ENCODE assay signal across 8 cellular contexts in the genomic region with DNA sequence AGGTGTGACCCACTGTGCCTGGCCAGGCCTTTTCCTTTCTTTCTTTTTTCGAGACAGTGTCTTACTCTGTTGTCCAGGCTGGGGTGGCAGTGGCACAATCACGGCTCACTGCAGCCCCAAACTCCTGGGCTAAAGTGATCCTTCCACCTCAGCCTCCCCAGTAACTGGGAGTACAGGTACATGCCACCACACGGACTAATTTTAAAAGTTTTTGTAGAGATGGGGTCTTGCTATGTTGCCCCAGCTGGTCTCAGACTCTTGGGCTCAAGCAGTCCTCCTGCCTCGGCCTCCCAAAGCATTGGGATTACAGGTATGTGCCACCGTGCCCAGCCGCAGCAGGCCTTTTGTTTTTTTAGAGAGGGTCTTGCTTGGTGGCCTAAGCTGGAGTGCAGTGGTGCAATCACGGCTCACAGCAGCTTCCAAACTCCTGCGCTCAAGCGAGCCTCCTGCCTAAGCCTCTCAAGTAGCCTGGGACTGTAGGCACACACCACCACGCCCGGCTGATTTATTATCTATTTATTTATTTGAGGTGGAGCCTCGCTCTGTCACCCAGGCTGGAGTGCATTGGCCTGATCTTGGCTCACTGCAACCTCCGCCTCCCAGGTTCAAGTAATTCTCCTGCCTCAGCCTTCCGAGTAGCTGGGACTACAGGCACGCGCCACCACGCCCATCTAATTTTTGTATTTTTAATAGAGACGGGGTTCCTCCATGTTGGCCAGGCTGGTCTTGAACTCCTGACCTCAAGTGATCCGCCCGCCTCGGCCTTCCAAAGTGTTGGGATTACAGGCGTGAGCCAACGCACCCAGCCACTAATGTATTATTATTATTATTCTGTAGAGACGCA. TPM values are rescaled to one million over a fixed set of nuclear protein-coding genes. Genes with fewer than 3 reads are reported as not detected.
A peak's percentile ranks its signal among the peaks of the same experiment; 100 is the strongest.
DNase-seq lines count a peak whose midpoint lies in the region; ATAC-seq and TF ChIP-seq lines count a peak whose summit lies in the region.
"Not testable (repeated sequence)": the region's sequence is repeated elsewhere in the genome, so short reads cannot be mapped to it uniquely, and the experiment has no call there.

No MANE protein-coding gene starts in this region.

- H3K4me1 ChIP-seq in lung (ENCODE audit: control insufficient read depth in 2 of 2, insufficient read depth in 2 of 2, low read length in 2 of 2) (peaks cover 0 to 19% of the 10 kb centered on the region in 2 donors), upper lobe of left lung (peaks cover 40 to 45% (median 41%) of the 10 kb centered on the region in 4 donors)
- not testable (repeated sequence) for H3K4me1 ChIP-seq in prostate gland (replicated peaks)

- not testable (repeated sequence) for TF ChIP-seq CTCF in NB4 (IDR thresholded peaks at IDR 0.05; ENCODE audit: low read depth, low read length); brain microvascular endothelial cell (IDR thresholded peaks at IDR 0.05; ENCODE audit: low read depth, low read length, missing control alignments); fibroblast of the aortic adventitia (IDR thresholded peaks at IDR 0.05; ENCODE audit: insufficient read depth, low read length); lung (IDR thresholded peaks at IDR 0.05; ENCODE audit: control extremely low read depth, extremely low read depth); prostate gland (IDR thresholded peaks at IDR 0.05); upper lobe of left lung (IDR thresholded peaks at IDR 0.05)

- not testable (repeated sequence) for TF ChIP-seq POLR2A in NB4 (IDR thresholded peaks at IDR 0.05; ENCODE audit: extremely low read depth, insufficient read length); prostate gland (IDR thresholded peaks at IDR 0.05); upper lobe of left lung (IDR thresholded peaks at IDR 0.05)

- peaks cover 20% of the 10 kb centered on the region for H3K4me1 Mint-ChIP-seq in activated CD4-positive, alpha-beta T cell treated with anti-CD3 and anti-CD28 coated beads for 36 hours

- not testable (repeated sequence) for H3K27me3 ChIP-seq in brain microvascular endothelial cell (replicated peaks); lung (ENCODE audit: control insufficient read depth, insufficient read depth); prostate gland (replicated peaks; ENCODE audit: insufficient read depth); upper lobe of left lung

- H3K36me3 Mint-ChIP-seq in activated CD4-positive, alpha-beta T cell treated with anti-CD3 and anti-CD28 coated beads for 36 hours (ENCODE audit: low read depth), result peaks cover 19% of the 10 kb centered on the region

- H3K4me3 ChIP-seq in NB4 (ENCODE audit: low read depth, low read length) (peak overlapping the region; percentile 81), brain microvascular endothelial cell (ENCODE audit: low read depth, low read length) (peak overlapping the region; percentile 88), fibroblast of the aortic adventitia (ENCODE audit: low read depth, low read length) (peak overlapping the region; percentile 92), lung (peak overlapping the region; percentile 64), prostate gland (peak overlapping the region; percentile 89 to 94), upper lobe of left lung (peak overlapping the region; percentile 76 to 97 (median 86))

- H3K27me3 Mint-ChIP-seq in activated CD4-positive, alpha-beta T cell treated with anti-CD3 and anti-CD28 coated beads for 36 hours, result not testable (repeated sequence)

- H3K4me3 Mint-ChIP-seq in activated CD4-positive, alpha-beta T cell treated with anti-CD3 and anti-CD28 coated beads for 36 hours, result peak overlapping the region; percentile 95

- not testable (repeated sequence) for ATAC-seq in activated CD4-positive, alpha-beta T cell treated with anti-CD3 and anti-CD28 coated beads for 36 hours; lung (ENCODE audit: insufficient read depth, low FRiP score); upper lobe of left lung (ENCODE audit: low FRiP score in 2 of 2)

- POLR2A ChIA-PET in activated CD4-positive, alpha-beta T cell treated with anti-CD3 and anti-CD28 coated beads for 36 hours (lab: Charles Lee), result interaction anchor here (0.6 kb wide), 1 partner anchor 43 kb away, joined by 4 read pairs; no protein-coding TSS in a partner anchor

- DNase-seq in DMS153 treated with DMSO at 0.1 percent for 48 hours (lab: John Stamatoyannopoulos, UW; ENCODE audit: unreplicated experiment), result peak; percentile 6
- not testable (repeated sequence) for DNase-seq in NB4 (ENCODE audit: low read depth); activated CD4-positive, alpha-beta T cell treated with anti-CD3 and anti-CD28 coated beads for 36 hours; brain microvascular endothelial cell; fibroblast of the aortic adventitia (ENCODE audit: low read depth); lung (ENCODE audit: low spot score); prostate gland (ENCODE audit: low spot score); upper lobe of left lung

- H3K9me3 ChIP-seq in lung (ENCODE audit: control insufficient read depth in 2 of 2, insufficient read depth in 1 of 2, low read length in 1 of 2); prostate gland; upper lobe of left lung: not testable (repeated sequence)

- not testable (repeated sequence) for H3K27ac ChIP-seq in brain microvascular endothelial cell
- H3K27ac ChIP-seq in lung (ENCODE audit: low read depth in 1 of 2, low read length in 1 of 2) (peak overlapping the region; percentile 97 to 98), prostate gland (peak overlapping the region; percentile 95 to 99), upper lobe of left lung (peak overlapping the region; percentile 91 to 99 (median 97))

- in situ Hi-C loops in brain microvascular endothelial cell (cut with HindIII; ENCODE audit: low pct_ligation_motif_present, low sequenced_read_pairs), result not testable (repeated sequence)

- CTCF ChIA-PET in activated CD4-positive, alpha-beta T cell treated with anti-CD3 and anti-CD28 coated beads for 36 hours (lab: Charles Lee), result interaction anchor here (0.6 to 3.4 kb wide), 5 partner anchors 11 to 340 kb away, joined by 3 to 18 read pairs (median 3); no protein-coding TSS in a partner anchor

- not testable (repeated sequence) for TF ChIP-seq EP300 in upper lobe of left lung (IDR thresholded peaks at IDR 0.05)

- H3K9me3 Mint-ChIP-seq in activated CD4-positive, alpha-beta T cell treated with anti-CD3 and anti-CD28 coated beads for 36 hours (ENCODE audit: low read depth), result not testable (repeated sequence)

- H3K36me3 ChIP-seq in brain microvascular endothelial cell (replicated peaks) (peaks cover 12% of the 10 kb centered on the region), lung (ENCODE audit: control insufficient read depth in 2 of 2, insufficient read depth in 2 of 2, low read length in 2 of 2) (peaks cover 0 to 15% of the 10 kb centered on the region in 2 donors), upper lobe of left lung (peaks cover 0 to 21% (median 16%) of the 10 kb centered on the region in 4 donors)
- H3K36me3 ChIP-seq in prostate gland, result not testable (repeated sequence)

- intact Hi-C loops in activated CD4-positive, alpha-beta T cell treated with anti-CD3 and anti-CD28 coated beads for 36 hours (cut with DNase I, micrococcal nuclease), result loop anchor here in 1 of 2 experiments (1.0 kb wide), 3 partner anchors 32 to 503 kb away; a partner anchor contains a TSS
- intact Hi-C loops in prostate gland (cut with DNase I), result loop anchor here (5.0 kb wide), 1 partner anchor 60 kb away; no protein-coding TSS in a partner anchor

- 58 to 83% methylated on average over 24 of the region's 24 CpGs for WGBS in lung, 2 donors
- 74% methylated on average over 24 of the region's 24 CpGs for WGBS in prostate gland
- 72 to 78% methylated on average over 24 of the region's 24 CpGs for WGBS in upper lobe of left lung, 2 donors

- H3K27ac Mint-ChIP-seq in activated CD4-positive, alpha-beta T cell treated with anti-CD3 and anti-CD28 coated beads for 36 hours, result peak overlapping the region; percentile 92

RNA-seq across cellular contexts. Expression of a gene that starts 1.0 kb away (rescaled TPM):
- 100 to 1,000 TPM; 150 to 178 TPM for total RNA-seq in activated CD4-positive, alpha-beta T cell treated with anti-CD3 and anti-CD28 coated beads for 36 hours
- 62.9 and 154 TPM in 2 replicates for total RNA-seq in fibroblast of the aortic adventitia (ENCODE audit: low replicate concordance)
- 100 to 1,000 TPM; 104 to 347 TPM for total RNA-seq in lung
- 100 to 1,000 TPM; 345 to 532 TPM for polyA plus RNA-seq in lung
- total RNA-seq in prostate gland, result 100 to 1,000 TPM; 301 to 565 TPM
- 100 to 1,000 TPM; 194 to 455 (median 325) TPM for total RNA-seq in upper lobe of left lung

RNA-seq across cellular contexts. Expression of a gene that starts 26.9 kb away (rescaled TPM):
- not detected for total RNA-seq in activated CD4-positive, alpha-beta T cell treated with anti-CD3 and anti-CD28 coated beads for 36 hours
- total RNA-seq in fibroblast of the aortic adventitia (ENCODE audit: low replicate concordance) (not detected in 2 replicates), lung (not detected), prostate gland (under 1 TPM in 1 of 2 donors, not detected in 1; 0.91 TPM), upper lobe of left lung (not detected)
- polyA plus RNA-seq in lung, result not detected

RNA-seq across cellular contexts. Expression of a gene that starts 32.1 kb away (rescaled TPM):
- total RNA-seq in activated CD4-positive, alpha-beta T cell treated with anti-CD3 and anti-CD28 coated beads for 36 hours, result 100 to 1,000 TPM; 317 to 374 TPM
- 105 and 151 TPM in 2 replicates for total RNA-seq in fibroblast of the aortic adventitia (ENCODE audit: low replicate concordance)
- 100 to 1,000 TPM; 146 to 188 TPM for total RNA-seq in lung
- 100 to 1,000 TPM; 198 to 498 TPM for polyA plus RNA-seq in lung
- 100 to 1,000 TPM; 465 to 586 TPM for total RNA-seq in prostate gland
- 100 to 1,000 TPM; 261 to 432 (median 282) TPM for total RNA-seq in upper lobe of left lung

RNA-seq across cellular contexts. Expression of a gene that starts 44.3 kb away (rescaled TPM):
- not detected for total RNA-seq in activated CD4-positive, alpha-beta T cell treated with anti-CD3 and anti-CD28 coated beads for 36 hours
- not detected in 2 replicates for total RNA-seq in fibroblast of the aortic adventitia (ENCODE audit: low replicate concordance)
- total RNA-seq in lung, result not detected
- under 1 TPM in 1 of 2 donors, not detected in 1; 0.02 TPM for polyA plus RNA-seq in lung
- total RNA-seq in prostate gland, result under 1 TPM in 1 of 2 donors, not detected in 1; 0.34 TPM
- not detected for total RNA-seq in upper lobe of left lung
